1 cellular context compared by ENCODE assay signal in genomic region chr9:133253268-133253667, GRCh38.
A peak's percentile ranks its signal among the peaks of the same experiment; 100 is the strongest.
TF ChIP-seq lines count a peak whose summit lies in the region.

No MANE protein-coding gene starts in this region.

TF ChIP-seq in HepG2, 621 proteins besides CTCF, POLR2A, EP300 and RAD21:
- TF ChIP-seq LCORL (IDR thresholded peaks at IDR 0.05) (peak; percentile 31; the same call in 1 of the 2 replicates), LCORL (CRISPR knock-in tag; IDR thresholded peaks at IDR 0.05) (no peak), KMT2A (CRISPR knock-in tag; IDR thresholded peaks at IDR 0.05) (no peak)
TF ChIP-seq in HepG2: peak in this region for 1.
